Comparison of ENCODE assay signal across 7 cellular contexts in the genomic region with DNA sequence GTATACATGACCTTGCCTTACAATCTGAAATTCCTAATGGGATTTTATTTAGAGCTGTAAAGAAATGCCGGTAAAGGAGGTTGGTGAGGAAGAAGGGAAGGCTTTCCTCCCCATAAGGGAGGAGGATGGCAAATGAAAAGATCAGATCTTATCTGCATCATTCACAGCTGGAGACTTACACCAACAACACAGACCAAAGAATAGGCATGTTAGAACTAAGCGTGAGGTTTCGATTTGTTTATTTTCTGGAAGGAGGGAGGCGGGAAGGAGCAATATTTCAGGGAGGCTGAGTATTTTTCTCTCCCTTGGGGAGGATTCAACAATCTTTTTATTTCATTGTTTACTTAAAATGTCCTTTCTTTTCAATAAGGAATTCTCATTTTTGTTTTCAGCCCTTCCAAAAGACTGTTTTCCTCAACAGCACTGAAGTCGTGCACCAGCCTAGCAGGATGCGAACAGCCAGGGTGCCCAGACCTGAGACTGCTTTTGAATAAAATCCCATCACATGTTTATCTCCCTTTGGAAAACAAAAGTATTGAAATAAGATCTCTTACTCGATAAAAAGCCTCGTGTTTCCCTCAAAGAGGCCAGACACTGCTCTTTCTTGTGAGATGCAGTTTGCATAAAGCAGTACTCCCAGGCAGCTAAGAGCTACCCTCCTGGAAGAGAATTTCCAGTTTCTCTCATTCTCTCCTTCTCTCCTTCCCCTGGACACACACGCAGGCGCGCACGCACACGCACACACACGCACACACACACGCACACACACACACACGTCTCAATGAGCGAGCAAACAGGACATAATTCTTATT.
DNase-seq lines count a peak whose midpoint lies in the region; TF ChIP-seq lines count a peak whose summit lies in the region.

No MANE protein-coding gene starts in this region.

- DNase-seq in HAP-1 (ENCODE audit: low spot score in 2 of 2): peak; percentile 47 to 87
- DNase-seq in inferior parietal cortex (ENCODE audit: extremely low spot score): peak; percentile 63
- DNase-seq in smooth muscle cell (lab: John Stamatoyannopoulos, UW; ENCODE audit: unreplicated experiment): no peak
- DNase-seq in LoVo (ENCODE audit: low spot score): no peak
- no peak for DNase-seq in RKO (ENCODE audit: low spot score)
- DNase-seq in Kasumi-1 (lab: John Stamatoyannopoulos, UW): no peak

- H3K4me1 ChIP-seq in HAP-1 (peaks cover 26% of the 10 kb centered on the region), smooth muscle cell (ENCODE audit: low read depth) (peaks cover 16% of the 10 kb centered on the region)

- peak overlapping the region; percentile 78 for H3K4me2 ChIP-seq in smooth muscle cell

- peaks cover 4% of the 10 kb centered on the region for H3K79me2 ChIP-seq in smooth muscle cell (ENCODE audit: low read depth)

- TF ChIP-seq CTCF in VCaP (conservative IDR thresholded peaks at IDR 0.05): no peak
- TF ChIP-seq CTCF in smooth muscle cell (IDR thresholded peaks at IDR 0.05; ENCODE audit: borderline replicate concordance, insufficient read depth, poor library complexity, severe bottlenecking): no peak

- H3F3A ChIP-seq in smooth muscle cell (ENCODE audit: low read depth): no peaks in the 10 kb centered on the region

- 66% methylated on average over 17 of the region's 17 CpGs for WGBS in smooth muscle cell (ENCODE audit: low lambda C conversion rate)

- no peaks in the 10 kb centered on the region for H3K36me3 ChIP-seq in HAP-1 (replicated peaks)
- H3K36me3 ChIP-seq in smooth muscle cell (ENCODE audit: low read depth): peaks cover 5% of the 10 kb centered on the region

- H4K20me1 ChIP-seq in smooth muscle cell (ENCODE audit: low read depth): peaks cover 24% of the 10 kb centered on the region

- no peaks in the 10 kb centered on the region for H3K27me3 ChIP-seq in HAP-1 (ENCODE audit: low read depth)
- H3K27me3 ChIP-seq in smooth muscle cell (ENCODE audit: low read depth): no peaks in the 10 kb centered on the region

- in situ Hi-C loops in HAP-1 (cut with MboI; ENCODE audit: low sequenced_read_pairs): no loop called here

- no peak overlapping the region for H2AFZ ChIP-seq in smooth muscle cell (ENCODE audit: low read depth)

- no peak overlapping the region for H3K9ac ChIP-seq in smooth muscle cell (ENCODE audit: low read depth)

- H3K27ac ChIP-seq in VCaP (peak overlapping the region; percentile 98), smooth muscle cell (ENCODE audit: low read depth) (no peak overlapping the region)

- H3K4me3 ChIP-seq in HAP-1 (0 out of 2 replicates have a peak overlapping the region, but pooled peaks have one; percentile 0), smooth muscle cell (no peak overlapping the region)

- H3K9me3 ChIP-seq in HAP-1: no peaks in the 10 kb centered on the region
- H3K9me3 ChIP-seq in smooth muscle cell (replicated peaks; ENCODE audit: low read depth): no peaks in the 10 kb centered on the region

Comparison
In these comparisons a context has a peak if more than half of its experiments do, and no peak if none do; other contexts are left out.
1. DNase-seq: peak in HAP-1 (2 of 2) and inferior parietal cortex (single experiment); none in smooth muscle cell (single experiment), LoVo (single experiment), RKO (single experiment) and Kasumi-1 (0 of 2).